Comparison of ENCODE assay signal across 1 cellular context in the genomic region with DNA sequence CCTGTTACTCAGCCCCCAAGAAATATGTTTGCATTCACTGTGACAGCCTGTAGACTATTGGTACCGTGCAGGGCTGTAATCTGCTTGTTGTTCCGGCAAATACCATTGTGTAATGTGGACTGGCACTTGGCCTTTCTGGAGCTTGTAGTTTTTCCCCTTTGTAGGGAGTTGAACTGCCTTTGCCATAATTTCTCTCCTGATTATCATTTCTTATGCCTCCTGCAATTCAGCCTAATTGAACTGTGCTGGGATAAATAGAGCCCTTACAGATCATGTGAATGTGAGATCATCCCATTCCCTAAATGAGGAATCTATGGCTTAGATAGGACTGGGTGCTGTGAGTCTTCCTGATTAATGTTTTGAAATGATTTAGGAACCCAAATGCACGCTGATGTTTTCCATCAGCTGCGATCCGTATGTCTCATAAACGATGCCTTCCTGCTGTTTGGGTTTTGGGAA.
TF ChIP-seq lines count a peak whose summit lies in the region.

No MANE protein-coding gene starts in this region.

TF ChIP-seq in liver, 16 proteins besides CTCF, POLR2A, EP300 and RAD21 (continued from another document):
- TF ChIP-seq REST (IDR thresholded peaks at IDR 0.05) (no peak), NR2F2 (IDR thresholded peaks at IDR 0.05) (no peak), YY1 (IDR thresholded peaks at IDR 0.05) (no peak)
- TF ChIP-seq, protein P1, sequence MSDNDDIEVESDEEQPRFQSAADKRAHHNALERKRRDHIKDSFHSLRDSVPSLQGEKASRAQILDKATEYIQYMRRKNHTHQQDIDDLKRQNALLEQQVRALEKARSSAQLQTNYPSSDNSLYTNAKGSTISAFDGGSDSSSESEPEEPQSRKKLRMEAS (IDR thresholded peaks at IDR 0.05) = no peak
